ENCODE assay signal across 2 cellular contexts in the genomic region with DNA sequence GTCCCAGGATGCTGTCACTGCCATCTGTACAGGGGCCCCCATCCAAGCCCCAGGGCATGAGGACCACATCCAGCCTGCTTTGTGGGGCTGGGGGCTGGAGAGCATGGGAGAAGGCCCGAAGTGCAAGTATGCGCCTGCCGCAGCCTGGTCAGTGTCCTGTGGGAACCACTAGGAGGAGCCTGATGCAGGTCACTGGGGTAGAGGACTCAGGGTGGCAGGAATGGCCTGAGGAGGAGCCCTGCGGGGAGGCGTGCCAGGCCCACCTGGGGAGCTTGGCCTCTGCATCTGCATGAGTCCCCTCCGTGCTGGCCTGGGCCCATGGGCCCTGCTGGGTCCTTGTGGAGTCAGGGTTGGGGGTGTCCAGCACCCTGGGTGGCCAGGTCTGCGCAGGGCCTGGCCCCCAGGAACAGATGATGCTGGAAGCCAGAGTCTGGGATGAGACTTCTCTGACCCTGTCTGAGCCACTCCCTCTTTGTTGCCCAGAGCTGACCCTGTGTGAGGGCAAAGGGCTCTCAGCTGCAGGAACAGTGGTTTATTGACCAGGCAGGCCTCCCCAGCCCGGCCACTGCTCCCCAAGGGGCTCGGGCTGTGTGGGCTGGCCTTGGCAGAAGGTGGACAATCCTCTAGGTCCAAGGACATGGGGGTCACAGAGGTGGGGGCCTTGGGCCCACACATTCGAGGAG. TPM values are rescaled to one million over a fixed set of nuclear protein-coding genes. Genes with fewer than 3 reads are reported as not detected.
"Had no signal": no experiment of that assay in that cellular context is flagged by ENCODE, and none has a peak within 500 bp of the region (broad histone marks: within the 10 kb centered on the region; RNA-seq: fewer than 3 reads in every experiment).

No MANE protein-coding gene starts in this region.

RNA-seq across cellular contexts. Expression of gene PRODH, which starts 23.7 kb away (rescaled TPM):
- total RNA-seq: natural killer cell, pulmonary artery endothelial cell had no signal
